ENCODE assay signal across 15 cellular contexts in genomic region chr10:95818010-95818409, GRCh38.
DNase-seq lines count a peak whose midpoint lies in the region; ATAC-seq, FAIRE-seq and TF ChIP-seq lines count a peak whose summit lies in the region.
"Had no signal": no experiment of that assay in that cellular context is flagged by ENCODE, and none has a peak within 500 bp of the region (broad histone marks: within the 10 kb centered on the region; RNA-seq: fewer than 3 reads in every experiment).

No MANE protein-coding gene starts in this region.

- FAIRE-seq in GM19239 (lab: Jason Lieb, UNC): peak; percentile 74

- H3K27ac ChIP-seq in lower lobe of right lung: peak overlapping the region; percentile 7
- H3K27ac ChIP-seq: SK-N-MC had no signal

- ATAC-seq in lower lobe of right lung: no peak
- no peak for ATAC-seq in stimulated activated naive B cell treated with anti-CD40 and anti-IgM and Interleukin-4, amounts not matched to agents 10 μg/mL and 1 μg/mL and 100 μg/mL, for 72 hours (replicated peaks)
- ATAC-seq in Right ventricle myocardium inferior: no peak

- H3K4me1 ChIP-seq in lower lobe of right lung: peaks cover 35% of the 10 kb centered on the region
- H3K4me1 ChIP-seq: HAP-1 had no signal

- H3K27ac Mint-ChIP-seq in activated T-helper 1 cell treated with anti-CD3 and anti-CD28 coated beads, Interleukin-12 subunit alpha, Interleukin-12 subunit beta, Interleukin-2, Interleukin-4 antibody, amounts not matched to agents 30 ng/mL and 10 ng/mL and 1 ng/mL, durations not matched to agents 14 hours and 24 hours and 36 hours: peak overlapping the region; percentile 76
- peak overlapping the region; percentile 88 for H3K27ac Mint-ChIP-seq in stimulated activated naive B cell treated with anti-CD40 and anti-IgM and Interleukin-4, amounts not matched to agents 10 μg/mL and 1 μg/mL and 100 μg/mL, for 72 hours

- no peak overlapping the region for H3K4me3 Mint-ChIP-seq in activated T-helper 1 cell treated with anti-CD3 and anti-CD28 coated beads, Interleukin-12 subunit alpha, Interleukin-12 subunit beta, Interleukin-2, Interleukin-4 antibody, amounts not matched to agents 30 ng/mL and 10 ng/mL and 1 ng/mL, durations not matched to agents 14 hours and 24 hours and 36 hours
- H3K4me3 Mint-ChIP-seq in stimulated activated naive B cell treated with anti-CD40 and anti-IgM and Interleukin-4, amounts not matched to agents 10 μg/mL and 1 μg/mL and 100 μg/mL, for 72 hours: peak overlapping the region in 1 of 2 donors; percentile 3
- H3K4me3 Mint-ChIP-seq: CD4-positive, CD25-positive, alpha-beta regulatory T cell had no signal

- no peaks in the 10 kb centered on the region for H3K9me3 ChIP-seq in lower lobe of right lung
- H3K9me3 ChIP-seq: HAP-1 had no signal

- no peaks in the 10 kb centered on the region for H3K36me3 ChIP-seq in lower lobe of right lung
- H3K36me3 ChIP-seq: HAP-1 had no signal

- H3K36me3 Mint-ChIP-seq in activated T-helper 1 cell treated with anti-CD3 and anti-CD28 coated beads, Interleukin-12 subunit alpha, Interleukin-12 subunit beta, Interleukin-2, Interleukin-4 antibody, amounts not matched to agents 30 ng/mL and 10 ng/mL and 1 ng/mL, durations not matched to agents 14 hours and 24 hours and 36 hours (ENCODE audit: low read depth): peaks cover 19% of the 10 kb centered on the region
- H3K36me3 Mint-ChIP-seq in stimulated activated naive B cell treated with anti-CD40 and anti-IgM and Interleukin-4, amounts not matched to agents 10 μg/mL and 1 μg/mL and 100 μg/mL, for 72 hours: peaks cover 46 to 64% of the 10 kb centered on the region in 2 donors
- H3K36me3 Mint-ChIP-seq: CD4-positive, CD25-positive, alpha-beta regulatory T cell had no signal

- H3K4me3 ChIP-seq in lower lobe of right lung: no peak overlapping the region
- H3K4me3 ChIP-seq: HAP-1, SK-N-MC had no signal

- H3K4me1 Mint-ChIP-seq in activated T-helper 1 cell treated with anti-CD3 and anti-CD28 coated beads, Interleukin-12 subunit alpha, Interleukin-12 subunit beta, Interleukin-2, Interleukin-4 antibody, amounts not matched to agents 30 ng/mL and 10 ng/mL and 1 ng/mL, durations not matched to agents 14 hours and 24 hours and 36 hours (ENCODE audit: low read depth): peaks cover 67% of the 10 kb centered on the region
- peaks cover 59 to 93% of the 10 kb centered on the region in 2 donors for H3K4me1 Mint-ChIP-seq in stimulated activated naive B cell treated with anti-CD40 and anti-IgM and Interleukin-4, amounts not matched to agents 10 μg/mL and 1 μg/mL and 100 μg/mL, for 72 hours

- H3K27me3 Mint-ChIP-seq in activated T-helper 1 cell treated with anti-CD3 and anti-CD28 coated beads, Interleukin-12 subunit alpha, Interleukin-12 subunit beta, Interleukin-2, Interleukin-4 antibody, amounts not matched to agents 30 ng/mL and 10 ng/mL and 1 ng/mL, durations not matched to agents 14 hours and 24 hours and 36 hours (ENCODE audit: insufficient read depth): no peaks in the 10 kb centered on the region
- no peaks in the 10 kb centered on the region for H3K27me3 Mint-ChIP-seq in stimulated activated naive B cell treated with anti-CD40 and anti-IgM and Interleukin-4, amounts not matched to agents 10 μg/mL and 1 μg/mL and 100 μg/mL, for 72 hours
- H3K27me3 Mint-ChIP-seq: CD4-positive, CD25-positive, alpha-beta regulatory T cell had no signal

- intact Hi-C loops in activated T-helper 1 cell treated with anti-CD3 and anti-CD28 coated beads, Interleukin-12 subunit alpha, Interleukin-12 subunit beta, Interleukin-2, Interleukin-4 antibody, amounts not matched to agents 30 ng/mL and 10 ng/mL and 1 ng/mL, durations not matched to agents 14 hours and 24 hours and 36 hours (cut with micrococcal nuclease): loop anchor here (1.0 to 2.0 kb wide), 2 partner anchors 18 to 27 kb away; no protein-coding TSS in a partner anchor
- intact Hi-C loops in lower lobe of right lung (cut with DNase I): no loop called here
- intact Hi-C loops in Right ventricle myocardium inferior (cut with DNase I): no loop called here

- no peak for DNase-seq in GM19239 (ENCODE audit: insufficient read length, low spot score)
- DNase-seq in activated T-helper 1 cell treated with anti-CD3 and anti-CD28 coated beads, Interleukin-12 subunit alpha, Interleukin-12 subunit beta, Interleukin-2, Interleukin-4 antibody, amounts not matched to agents 30 ng/mL and 10 ng/mL and 1 ng/mL, durations not matched to agents 14 hours and 24 hours and 36 hours (ENCODE audit: low spot score): no peak
- DNase-seq in lower lobe of right lung: no peak
- no peak for DNase-seq in stimulated activated naive B cell treated with anti-CD40 and anti-IgM and Interleukin-4, amounts not matched to agents 10 μg/mL and 1 μg/mL and 100 μg/mL, for 72 hours
- DNase-seq in germinal center (ENCODE audit: low spot score): no peak
- no peak for DNase-seq in NCI-H1930 (lab: John Stamatoyannopoulos, UW)
- DNase-seq in kidney glomerular epithelial cell (lab: John Stamatoyannopoulos, UW): no peak
- DNase-seq in Right ventricle myocardium inferior (ENCODE audit: missing footprints): no peak
- DNase-seq: CD4-positive, CD25-positive, alpha-beta regulatory T cell; NCI-H1417; NCI-H187 treated with DMSO at 0.1 percent for 48 hours; NCI-H2171; NCI-H82 had no signal

- H3K27me3 ChIP-seq in lower lobe of right lung (ENCODE audit: low read depth): no peaks in the 10 kb centered on the region

- TF ChIP-seq CTCF in lower lobe of right lung (IDR thresholded peaks at IDR 0.05): no peak

- H3K9me3 Mint-ChIP-seq in activated T-helper 1 cell treated with anti-CD3 and anti-CD28 coated beads, Interleukin-12 subunit alpha, Interleukin-12 subunit beta, Interleukin-2, Interleukin-4 antibody, amounts not matched to agents 30 ng/mL and 10 ng/mL and 1 ng/mL, durations not matched to agents 14 hours and 24 hours and 36 hours: peaks cover 11% of the 10 kb centered on the region
- peaks cover 1 to 4% of the 10 kb centered on the region in 2 donors for H3K9me3 Mint-ChIP-seq in stimulated activated naive B cell treated with anti-CD40 and anti-IgM and Interleukin-4, amounts not matched to agents 10 μg/mL and 1 μg/mL and 100 μg/mL, for 72 hours
